19 cellular contexts compared by ENCODE assay signal in genomic region chr11:60504219-60504618, GRCh38. TPM values are rescaled to one million over a fixed set of nuclear protein-coding genes. Genes with fewer than 3 reads are reported as not detected.
DNase-seq lines count a peak whose midpoint lies in the region; ATAC-seq and TF ChIP-seq lines count a peak whose summit lies in the region.
"Had no signal": no experiment of that assay in that cellular context is flagged by ENCODE, and none has a peak within 500 bp of the region (broad histone marks: within the 10 kb centered on the region; RNA-seq: fewer than 3 reads in every experiment).

No MANE protein-coding gene starts in this region.

- peaks cover 0 to 14% (median 0%) of the 10 kb centered on the region in 11 experiments; a peak in 2 of 22 replicates for H3K27me3 ChIP-seq in BLaER1 treated with 17β-estradiol and CSF1 and Interleukin-3, amounts not matched to agents 10 nM and 100 nM
- H3K27me3 ChIP-seq in MM.1S (replicated peaks; ENCODE audit: insufficient read depth, low read length): no peaks in the 10 kb centered on the region

- H3K27me3 Mint-ChIP-seq in effector memory CD8-positive, alpha-beta T cell: peaks cover 20 to 28% of the 10 kb centered on the region in 2 donors
- peaks cover 16% of the 10 kb centered on the region for H3K27me3 Mint-ChIP-seq in activated CD4-positive, alpha-beta memory T cell treated with anti-CD3 and anti-CD28 coated beads for 36 hours

- no peaks in the 10 kb centered on the region for H3K9me3 Mint-ChIP-seq in effector memory CD8-positive, alpha-beta T cell
- peaks cover 3% of the 10 kb centered on the region for H3K9me3 Mint-ChIP-seq in activated CD4-positive, alpha-beta memory T cell treated with anti-CD3 and anti-CD28 coated beads for 36 hours

- no peak overlapping the region for H3K27ac ChIP-seq in BLaER1 treated with 17β-estradiol and CSF1 and Interleukin-3, amounts not matched to agents 10 nM and 100 nM
- H3K27ac ChIP-seq in MM.1S (ENCODE audit: low read length) (peak overlapping the region; percentile 12; the same call in 1 of the 2 replicates), coronary artery (no peak overlapping the region)

- H3K9ac ChIP-seq in BLaER1 treated with 17β-estradiol and CSF1 and Interleukin-3, amounts not matched to agents 10 nM and 100 nM: no peak overlapping the region
- no peak overlapping the region for H3K9ac ChIP-seq in MM.1S (ENCODE audit: low read length)

- 0 out of 2 replicates have a peak overlapping the region, but pooled peaks have one; percentile 4 for H2AFZ ChIP-seq in MM.1S (ENCODE audit: low read length)

- peaks cover 4 to 28% (median 18%) of the 10 kb centered on the region in 10 experiments for H3K4me1 ChIP-seq in BLaER1 treated with 17β-estradiol and CSF1 and Interleukin-3, amounts not matched to agents 10 nM and 100 nM
- peaks cover 17% of the 10 kb centered on the region for H3K4me1 ChIP-seq in MM.1S (ENCODE audit: low read length)

- peaks cover 6 to 39% (median 23%) of the 10 kb centered on the region in 11 experiments; a peak in 21 of 22 replicates for H3K9me3 ChIP-seq in BLaER1 treated with 17β-estradiol and CSF1 and Interleukin-3, amounts not matched to agents 10 nM and 100 nM (replicated peaks in 1 of 11)
- no peaks in the 10 kb centered on the region for H3K9me3 ChIP-seq in MM.1S (replicated peaks; ENCODE audit: insufficient read depth, low read length)

- H3K36me3 Mint-ChIP-seq in effector memory CD8-positive, alpha-beta T cell (ENCODE audit: insufficient read depth): no peaks in the 10 kb centered on the region
- H3K36me3 Mint-ChIP-seq in activated CD4-positive, alpha-beta memory T cell treated with anti-CD3 and anti-CD28 coated beads for 36 hours: no peaks in the 10 kb centered on the region

- TF ChIP-seq CTCF in MM.1S (IDR thresholded peaks at IDR 0.05; ENCODE audit: low read length): no peak
- no peak for TF ChIP-seq CTCF in coronary artery (IDR thresholded peaks at IDR 0.05)

- peak overlapping the region; percentile 7 to 50 for H3K27ac Mint-ChIP-seq in effector memory CD8-positive, alpha-beta T cell
- H3K27ac Mint-ChIP-seq in activated CD4-positive, alpha-beta memory T cell treated with anti-CD3 and anti-CD28 coated beads for 36 hours: no peak overlapping the region
- H3K27ac Mint-ChIP-seq: activated T-helper 1 cell treated with anti-CD3 and anti-CD28 coated beads, Interleukin-12 subunit alpha, Interleukin-12 subunit beta, Interleukin-2, Interleukin-4 antibody, amounts not matched to agents 30 ng/mL and 10 ng/mL and 1 ng/mL, durations not matched to agents 14 hours and 24 hours and 36 hours; endodermal cell had no signal

- CTCF ChIA-PET in activated CD4-positive, alpha-beta memory T cell treated with anti-CD3 and anti-CD28 coated beads for 36 hours (lab: Charles Lee): no interaction called here

- peaks cover 6 to 7% of the 10 kb centered on the region in 2 donors for H3K4me1 Mint-ChIP-seq in effector memory CD8-positive, alpha-beta T cell (ENCODE audit: low read depth in 2 of 2)
- H3K4me1 Mint-ChIP-seq in activated CD4-positive, alpha-beta memory T cell treated with anti-CD3 and anti-CD28 coated beads for 36 hours (ENCODE audit: low read depth): peaks cover 15% of the 10 kb centered on the region
- H3K4me1 Mint-ChIP-seq: endodermal cell had no signal

- H3K4me3 ChIP-seq in BLaER1 treated with 17β-estradiol and CSF1 and Interleukin-3, amounts not matched to agents 10 nM and 100 nM: no peak overlapping the region
- no peak overlapping the region for H3K4me3 ChIP-seq in MM.1S (ENCODE audit: low read length)
- no peak overlapping the region for H3K4me3 ChIP-seq in coronary artery

- no peak overlapping the region for H3K4me3 Mint-ChIP-seq in effector memory CD8-positive, alpha-beta T cell
- H3K4me3 Mint-ChIP-seq in activated CD4-positive, alpha-beta memory T cell treated with anti-CD3 and anti-CD28 coated beads for 36 hours: no peak overlapping the region
- H3K4me3 Mint-ChIP-seq: activated T-helper 1 cell treated with anti-CD3 and anti-CD28 coated beads, Interleukin-12 subunit alpha, Interleukin-12 subunit beta, Interleukin-2, Interleukin-4 antibody, amounts not matched to agents 30 ng/mL and 10 ng/mL and 1 ng/mL, durations not matched to agents 14 hours and 24 hours and 36 hours; endodermal cell had no signal

- peak; percentile 70 for DNase-seq in MM.1S
- no peak for DNase-seq in effector memory CD8-positive, alpha-beta T cell
- DNase-seq in SIG-M5 (lab: John Stamatoyannopoulos, UW): no peak
- no peak for DNase-seq in coronary artery (ENCODE audit: low spot score)
- no peak for DNase-seq in A172 (ENCODE audit: low spot score)
- no peak for DNase-seq in activated CD4-positive, alpha-beta memory T cell treated with anti-CD3 and anti-CD28 coated beads for 36 hours
- DNase-seq: aorta; cerebellar nuclear complex; endodermal cell; GDM1; NCI-H1436; NK-92 treated with Interleukin-12 subunit alpha and Interleukin-12 subunit beta, amount 100 ng/mL, for 24 hours; nucleus accumbens; right cardiac atrium; stimulated activated CD4-positive, alpha-beta T cell treated with anti-CD3 and anti-CD28 coated beads, Interleukin-1b, Interleukin-23, amount 100 ng/mL, for 48 hours had no signal

- H3K79me2 ChIP-seq in MM.1S (ENCODE audit: low read length): no peaks in the 10 kb centered on the region

- intact Hi-C loops in activated CD4-positive, alpha-beta memory T cell treated with anti-CD3 and anti-CD28 coated beads for 36 hours (cut with micrococcal nuclease): no loop called here

- POLR2A ChIA-PET in activated CD4-positive, alpha-beta memory T cell treated with anti-CD3 and anti-CD28 coated beads for 36 hours (lab: Charles Lee): no interaction called here

- no peaks in the 10 kb centered on the region for H4K20me1 ChIP-seq in BLaER1 treated with 17β-estradiol and CSF1 and Interleukin-3, amounts not matched to agents 10 nM and 100 nM
- H4K20me1 ChIP-seq in MM.1S (ENCODE audit: insufficient read depth, low read length): no peaks in the 10 kb centered on the region

- no peaks in the 10 kb centered on the region for H3K36me3 ChIP-seq in BLaER1 treated with 17β-estradiol and CSF1 and Interleukin-3, amounts not matched to agents 10 nM and 100 nM
- no peaks in the 10 kb centered on the region for H3K36me3 ChIP-seq in MM.1S (replicated peaks; ENCODE audit: insufficient read depth, low read length)

- peak overlapping the region in 7 of 11 experiments; percentile 0 to 35 (median 17); a peak in 10 of 22 replicates for H3K4me2 ChIP-seq in BLaER1 treated with 17β-estradiol and CSF1 and Interleukin-3, amounts not matched to agents 10 nM and 100 nM
- peak overlapping the region; percentile 17 for H3K4me2 ChIP-seq in MM.1S (ENCODE audit: low read depth, low read length)

- H3K9me2 ChIP-seq in MM.1S (replicated peaks; ENCODE audit: insufficient read depth, low read length): no peaks in the 10 kb centered on the region

- ATAC-seq in GM18867 (IDR thresholded peaks at IDR 0.05; ENCODE audit: unreplicated experiment): peak; percentile 52
- peak; percentile 39 for ATAC-seq in effector memory CD8-positive, alpha-beta T cell (replicated peaks)
- ATAC-seq: right cardiac atrium had no signal

- peaks cover 5% of the 10 kb centered on the region for H3F3A ChIP-seq in MM.1S (ENCODE audit: insufficient read depth, low read length)

RNA-seq across cellular contexts. Expression of gene MS4A13, which starts 11.0 kb away (rescaled TPM):
- total RNA-seq in A172 (2014; rRNA removed; shearing (Covaris generic)): 2.3 TPM in 1 of 2 replicates, not detected in the other
- total RNA-seq in activated CD4-positive, alpha-beta memory T cell treated with anti-CD3 and anti-CD28 coated beads for 36 hours: not detected
- total RNA-seq: activated T-helper 1 cell treated with anti-CD3 and anti-CD28 coated beads, Interleukin-12 subunit alpha, Interleukin-12 subunit beta, Interleukin-2, Interleukin-4 antibody, amounts not matched to agents 30 ng/mL and 10 ng/mL and 1 ng/mL, durations not matched to agents 14 hours and 24 hours and 36 hours; aorta; endodermal cell; H1; right cardiac atrium had no signal

RNA-seq across cellular contexts. Expression of gene MS4A12, which starts 11.6 kb away (rescaled TPM):
- not detected in 2 replicates for total RNA-seq in A172 (2014; rRNA removed; shearing (Covaris generic))
- not detected for total RNA-seq in activated CD4-positive, alpha-beta memory T cell treated with anti-CD3 and anti-CD28 coated beads for 36 hours
- total RNA-seq: activated T-helper 1 cell treated with anti-CD3 and anti-CD28 coated beads, Interleukin-12 subunit alpha, Interleukin-12 subunit beta, Interleukin-2, Interleukin-4 antibody, amounts not matched to agents 30 ng/mL and 10 ng/mL and 1 ng/mL, durations not matched to agents 14 hours and 24 hours and 36 hours; aorta; endodermal cell; right cardiac atrium had no signal

RNA-seq across cellular contexts. Expression of gene MS4A1, which starts 48.6 kb away (rescaled TPM):
- total RNA-seq in A172 (2014; rRNA removed; shearing (Covaris generic)): not detected in 2 replicates
- total RNA-seq in activated CD4-positive, alpha-beta memory T cell treated with anti-CD3 and anti-CD28 coated beads for 36 hours: not detected
- total RNA-seq: activated T-helper 1 cell treated with anti-CD3 and anti-CD28 coated beads, Interleukin-12 subunit alpha, Interleukin-12 subunit beta, Interleukin-2, Interleukin-4 antibody, amounts not matched to agents 30 ng/mL and 10 ng/mL and 1 ng/mL, durations not matched to agents 14 hours and 24 hours and 36 hours; endodermal cell; H1 had no signal
